In genomic region chr3:184275302-184275701, GRCh38 we compare ENCODE assay signal across 22 cellular contexts. TPM values are rescaled to one million over a fixed set of nuclear protein-coding genes. Genes with fewer than 3 reads are reported as not detected.
DNase-seq lines count a peak whose midpoint lies in the region; ATAC-seq, FAIRE-seq and TF ChIP-seq lines count a peak whose summit lies in the region.
"Had no signal": no experiment of that assay in that cellular context is flagged by ENCODE, and none has a peak within 500 bp of the region (broad histone marks: within the 10 kb centered on the region; RNA-seq: fewer than 3 reads in every experiment).

No MANE protein-coding gene starts in this region.

- H3K27ac Mint-ChIP-seq in progenitor cell of endocrine pancreas, result no peak overlapping the region
- no peak overlapping the region for H3K27ac Mint-ChIP-seq in activated CD8-positive, alpha-beta T cell treated with anti-CD3 and anti-CD28 coated beads, Interleukin-2, amount 10 ng/mL, durations not matched to agents 7 days and 5 days
- H3K27ac Mint-ChIP-seq: activated CD8-positive, alpha-beta T cell treated with anti-CD3 and anti-CD28 coated beads for 36 hours; T-helper 1 cell treated with Interleukin-12 subunit alpha and Interleukin-12 subunit beta and Interleukin-4 antibody, amounts not matched to agents 30 μg/mL and 1 μg/mL, for 36 hours had no signal

- no peak overlapping the region for H3K9ac ChIP-seq in HUES6 (ENCODE audit: low read length)
- no peak overlapping the region for H3K9ac ChIP-seq in K562 (ENCODE audit: insufficient read depth in 1 of 2, low read depth in 2 of 2, low read length in 2 of 2)
- H3K9ac ChIP-seq in iPS-20b (ENCODE audit: low read depth, low read length), result no peak overlapping the region

- H3K27ac ChIP-seq in HUES6 (ENCODE audit: low read depth, low read length), result no peak overlapping the region
- H3K27ac ChIP-seq in K562 (ENCODE audit: extremely low read depth, low read depth, low read length), result no peak overlapping the region
- H3K27ac ChIP-seq in iPS-20b (ENCODE audit: low read length), result no peak overlapping the region
- H3K27ac ChIP-seq in coronary artery, result no peak overlapping the region
- H3K27ac ChIP-seq: esophagus squamous epithelium, left lung, transverse colon, VCaP had no signal

- BruUV-seq in K562 (replicated peaks; lab: Mats Ljungman, UMichigan), result no TSS peak

- H3K4me1 ChIP-seq in HUES6 (ENCODE audit: control insufficient read depth, insufficient read depth, low read length), result peaks cover 4% of the 10 kb centered on the region; the same call in 1 of the 2 replicates
- H3K4me1 ChIP-seq in K562 (replicated peaks in 1 of 2; ENCODE audit: control insufficient read depth in 2 of 2, insufficient read depth in 2 of 2, low read length in 2 of 2), result peaks cover 0 to 8% of the 10 kb centered on the region in 2 experiments; a peak in 1 of 5 replicates
- H3K4me1 ChIP-seq in iPS-20b (ENCODE audit: insufficient read depth, low read length), result no peaks in the 10 kb centered on the region
- H3K4me1 ChIP-seq: left lung, transverse colon had no signal

- POLR2A ChIA-PET in K562 (lab: Yijun Ruan, JAX), result no interaction called here
- POLR2A ChIA-PET in activated CD8-positive, alpha-beta T cell treated with anti-CD3 and anti-CD28 coated beads, Interleukin-2, amount 10 ng/mL, durations not matched to agents 7 days and 5 days (lab: Charles Lee), result no interaction called here

- peaks cover 58% of the 10 kb centered on the region for H3K27me3 ChIP-seq in HUES6 (ENCODE audit: control insufficient read depth, insufficient read depth, low read length)
- peaks cover 37 to 43% of the 10 kb centered on the region in 2 experiments for H3K27me3 ChIP-seq in K562 (ENCODE audit: control insufficient read depth in 2 of 2, insufficient read depth in 2 of 2, low read length in 2 of 2)
- H3K27me3 ChIP-seq in iPS-20b (ENCODE audit: insufficient read depth, low read length), result peaks cover 62% of the 10 kb centered on the region

- CTCF ChIA-PET in K562 (lab: Yijun Ruan, JAX; ENCODE audit: low intra/inter-chr PET ratio), result no interaction called here
- CTCF ChIA-PET in activated CD8-positive, alpha-beta T cell treated with anti-CD3 and anti-CD28 coated beads, Interleukin-2, amount 10 ng/mL, durations not matched to agents 7 days and 5 days (lab: Charles Lee), result no interaction called here

- ATAC-seq in K562, result no peak; the same call in 2 of the 3 replicates
- ATAC-seq in activated CD8-positive, alpha-beta T cell treated with anti-CD3 and anti-CD28 coated beads, Interleukin-2, amount 10 ng/mL, durations not matched to agents 7 days and 5 days, result no peak
- no peak for ATAC-seq in HG02884 (IDR thresholded peaks at IDR 0.05; ENCODE audit: unreplicated experiment)
- ATAC-seq: activated CD8-positive, alpha-beta T cell treated with anti-CD3 and anti-CD28 coated beads for 36 hours; left lung; mucosa of descending colon had no signal

- peaks cover 2% of the 10 kb centered on the region for H3K4me1 Mint-ChIP-seq in progenitor cell of endocrine pancreas (ENCODE audit: low read depth)
- H3K4me1 Mint-ChIP-seq in activated CD8-positive, alpha-beta T cell treated with anti-CD3 and anti-CD28 coated beads, Interleukin-2, amount 10 ng/mL, durations not matched to agents 7 days and 5 days (ENCODE audit: low read depth), result no peaks in the 10 kb centered on the region

- no peaks in the 10 kb centered on the region for H3K9me3 ChIP-seq in HUES6 (ENCODE audit: control insufficient read depth, insufficient read depth, low read depth, low read length)
- no peaks in the 10 kb centered on the region for H3K9me3 ChIP-seq in K562 (replicated peaks; ENCODE audit: control insufficient read depth, insufficient read depth, low read depth, low read length)
- H3K9me3 ChIP-seq in iPS-20b (ENCODE audit: insufficient read depth, low read depth, low read length), result no peaks in the 10 kb centered on the region
- H3K9me3 ChIP-seq: esophagus squamous epithelium, left lung, mucosa of descending colon, transverse colon had no signal

- 36% methylated on average over 13 of the region's 13 CpGs for WGBS in K562 (ENCODE audit: insufficient coverage, low coverage, missing lambda C conversion rate)

- in situ Hi-C loops in K562 (cut with MboI), result no loop called here

- no peaks in the 10 kb centered on the region; the same call in 1 of the 2 replicates for H4K20me1 ChIP-seq in K562 (replicated peaks; ENCODE audit: control insufficient read depth, insufficient read depth, low read length)

- peaks cover 56% of the 10 kb centered on the region for H3K27me3 Mint-ChIP-seq in progenitor cell of endocrine pancreas
- H3K27me3 Mint-ChIP-seq in activated CD8-positive, alpha-beta T cell treated with anti-CD3 and anti-CD28 coated beads, Interleukin-2, amount 10 ng/mL, durations not matched to agents 7 days and 5 days (ENCODE audit: low read depth), result peaks cover 42% of the 10 kb centered on the region

- TF ChIP-seq CTCF in K562 (IDR thresholded peaks at IDR 0.05 in 2 of 3, conservative IDR thresholded peaks at IDR 0.05 in 1 of 3; ENCODE audit: insufficient read depth in 2 of 3, low read depth in 1 of 3, low read length in 3 of 3) (no peak), progenitor cell of endocrine pancreas (IDR thresholded peaks at IDR 0.05; ENCODE audit: unreplicated experiment) (no peak), coronary artery (IDR thresholded peaks at IDR 0.05) (no peak)

- peak overlapping the region; percentile 9 for H3K4me3 Mint-ChIP-seq in progenitor cell of endocrine pancreas (ENCODE audit: low read depth)
- H3K4me3 Mint-ChIP-seq in activated CD8-positive, alpha-beta T cell treated with anti-CD3 and anti-CD28 coated beads, Interleukin-2, amount 10 ng/mL, durations not matched to agents 7 days and 5 days, result no peak overlapping the region
- H3K4me3 Mint-ChIP-seq: activated CD8-positive, alpha-beta T cell treated with anti-CD3 and anti-CD28 coated beads for 36 hours; T-helper 1 cell treated with Interleukin-12 subunit alpha and Interleukin-12 subunit beta and Interleukin-4 antibody, amounts not matched to agents 30 μg/mL and 1 μg/mL, for 36 hours had no signal

- FAIRE-seq in K562 (lab: Jason Lieb, UNC), result no peak

- H3K4me3 ChIP-seq in HUES6 (ENCODE audit: low read depth, low read length), result peak overlapping the region; percentile 53
- H3K4me3 ChIP-seq in K562, result no peak overlapping the region
- H3K4me3 ChIP-seq in iPS-20b (ENCODE audit: low read length), result peak overlapping the region; percentile 53; the same call in 1 of the 2 replicates
- no peak overlapping the region for H3K4me3 ChIP-seq in coronary artery
- H3K4me3 ChIP-seq: left lung, mucosa of descending colon, transverse colon had no signal

- intact Hi-C loops in K562 (cut with micrococcal nuclease), result no loop called here

- DNase-seq in K562 (ENCODE audit: extremely low read depth in 1 of 4, low spot score in 3 of 4), result no peak
- DNase-seq in progenitor cell of endocrine pancreas (ENCODE audit: low spot score, unreplicated experiment), result no peak
- no peak for DNase-seq in activated CD8-positive, alpha-beta T cell treated with anti-CD3 and anti-CD28 coated beads, Interleukin-2, amount 10 ng/mL, durations not matched to agents 7 days and 5 days
- DNase-seq in coronary artery (ENCODE audit: low spot score), result no peak
- DNase-seq: activated CD8-positive, alpha-beta T cell treated with anti-CD3 and anti-CD28 coated beads for 36 hours; activated T-cell treated with anti-CD3 and anti-CD28 coated beads, Interleukin-2, amount 50 U/mL, for 48 hours; esophagus squamous epithelium; left lung; mucosa of descending colon; NCI-H1105; NCI-H524 treated with DMSO at 0.1 percent for 48 hours; occipital lobe; SIG-M5; stimulated activated naive CD4-positive, alpha-beta T cell treated with Interleukin-2 at 50 U/mL for 16 hours; transverse colon had no signal

- H3K9me1 ChIP-seq in K562 (ENCODE audit: control insufficient read depth, insufficient read depth, low read length), result no peaks in the 10 kb centered on the region

- H3K9me3 Mint-ChIP-seq in progenitor cell of endocrine pancreas (ENCODE audit: low read depth), result no peaks in the 10 kb centered on the region
- no peaks in the 10 kb centered on the region for H3K9me3 Mint-ChIP-seq in activated CD8-positive, alpha-beta T cell treated with anti-CD3 and anti-CD28 coated beads, Interleukin-2, amount 10 ng/mL, durations not matched to agents 7 days and 5 days (ENCODE audit: insufficient read depth)
- H3K9me3 Mint-ChIP-seq: activated CD8-positive, alpha-beta T cell treated with anti-CD3 and anti-CD28 coated beads for 36 hours; T-helper 1 cell treated with Interleukin-12 subunit alpha and Interleukin-12 subunit beta and Interleukin-4 antibody, amounts not matched to agents 30 μg/mL and 1 μg/mL, for 36 hours had no signal

- no peak for TF ChIP-seq RAD21 in K562 (CRISPR knock-in tag; conservative IDR thresholded peaks at IDR 0.05 in 1 of 2, IDR thresholded peaks at IDR 0.05 in 1 of 2)

- TF ChIP-seq POLR2A in K562 (conservative IDR thresholded peaks at IDR 0.05), result no peak

- no peaks in the 10 kb centered on the region for H3K36me3 Mint-ChIP-seq in progenitor cell of endocrine pancreas (ENCODE audit: insufficient read depth)
- H3K36me3 Mint-ChIP-seq in activated CD8-positive, alpha-beta T cell treated with anti-CD3 and anti-CD28 coated beads, Interleukin-2, amount 10 ng/mL, durations not matched to agents 7 days and 5 days (ENCODE audit: low read depth), result no peaks in the 10 kb centered on the region

- 0 out of 2 replicates have a peak overlapping the region, but pooled peaks have one; percentile 24 for H2AFZ ChIP-seq in K562 (ENCODE audit: low read depth, low read length)

- H3K36me3 ChIP-seq in HUES6 (ENCODE audit: control insufficient read depth, insufficient read depth, low read length) (no peaks in the 10 kb centered on the region), K562 (ENCODE audit: control insufficient read depth, insufficient read depth, low read length) (no peaks in the 10 kb centered on the region), iPS-20b (ENCODE audit: insufficient read depth, low read depth, low read length) (no peaks in the 10 kb centered on the region)
- H3K36me3 ChIP-seq: esophagus squamous epithelium, left lung, transverse colon had no signal

- no peaks in the 10 kb centered on the region for H3K79me2 ChIP-seq in K562 (ENCODE audit: control insufficient read depth, insufficient read depth, low read length)

- TF ChIP-seq EP300 in K562 (IDR thresholded peaks at IDR 0.05; ENCODE audit: low read length), result no peak

- no peak overlapping the region for H3K4me2 ChIP-seq in K562 (ENCODE audit: insufficient read depth, low read length)

RNA-seq across cellular contexts. Expression of gene ECE2, which starts 0.5 kb away (rescaled TPM):
- total RNA-seq in K562 (2011; cell fraction: chromatin; rRNA removed; ENCODE audit: low replicate concordance), result not detected in 2 replicates
- not detected in 2 replicates for total RNA-seq in K562 (2011; cell fraction: nucleolus; rRNA removed)
- total RNA-seq in K562 (2011; cell fraction: nucleoplasm; rRNA removed), result 0.15 TPM in 1 of 2 replicates, not detected in the other
- total RNA-seq in K562 (2014; rRNA removed) (not detected in 2 replicates), K562 (2014; rRNA removed; fragmentation: Illumina TruSeq; extraction: Trizol) (not detected in 2 replicates), K562 (2015; rRNA removed; fragmentation: Illumina TruSeq; extraction: Trizol) (not detected in 2 replicates), K562 (2021) (not detected in 2 replicates), progenitor cell of endocrine pancreas (not detected in 2 replicates)
- polyA plus RNA-seq in K562 (2011; rRNA removed) (not detected in 2 replicates), K562 (2014; fragmentation: Illumina TruSeq; extraction: Trizol) (not detected in 2 replicates), K562 (2014; fragmentation: Nextera tagmentation; extraction: Ambion mirVana) (not detected), K562 (2014; rRNA removed) (not detected in 2 replicates)
- polyA plus RNA-seq in K562 (2011; cell fraction: cytosol; rRNA removed), result 0.03 TPM in 1 of 2 replicates, not detected in the other
- 0.06 TPM in 1 of 2 replicates, not detected in the other for polyA plus RNA-seq in K562 (2011; cell fraction: nucleus; rRNA removed)
- polyA plus RNA-seq in K562 (2012), result not detected in 2 replicates
- not detected in 2 replicates for polyA minus RNA-seq in K562 (2011; rRNA and poly(A)+ RNA removed)
- polyA minus RNA-seq in K562 (2011; cell fraction: cytosol; rRNA and poly(A)+ RNA removed), result not detected in 2 replicates
- polyA minus RNA-seq in K562 (2011; cell fraction: nucleus; rRNA and poly(A)+ RNA removed), result not detected in 2 replicates
- not detected for total RNA-seq in activated CD8-positive, alpha-beta T cell treated with anti-CD3 and anti-CD28 coated beads, Interleukin-2, amount 10 ng/mL, durations not matched to agents 7 days and 5 days
- total RNA-seq: activated CD8-positive, alpha-beta T cell treated with anti-CD3 and anti-CD28 coated beads for 36 hours; esophagus squamous epithelium; glomerular endothelial cell; left lung; LHCN-M2; transverse colon had no signal

RNA-seq across cellular contexts. Expression of gene CAMK2N2, which starts 13.9 kb away (rescaled TPM):
- total RNA-seq in K562 (2011; cell fraction: chromatin; rRNA removed; ENCODE audit: low replicate concordance), result not detected in 2 replicates
- not detected in 2 replicates for total RNA-seq in K562 (2011; cell fraction: nucleolus; rRNA removed)
- not detected in 2 replicates for total RNA-seq in K562 (2011; cell fraction: nucleoplasm; rRNA removed)
- total RNA-seq in K562 (2014; rRNA removed), result 0.12 TPM in 1 of 2 replicates, not detected in the other
- not detected in 2 replicates for total RNA-seq in K562 (2014; rRNA removed; fragmentation: Illumina TruSeq; extraction: Trizol)
- total RNA-seq in K562 (2015; rRNA removed; fragmentation: Illumina TruSeq; extraction: Trizol), result not detected in 2 replicates
- total RNA-seq in K562 (2021), result 0.22 and 0.27 TPM in 2 replicates
- 0.05 and 0.08 TPM in 2 replicates for polyA plus RNA-seq in K562 (2011; rRNA removed)
- 0.10 and 0.18 TPM in 2 replicates for polyA plus RNA-seq in K562 (2011; cell fraction: cytosol; rRNA removed)
- 0.70 TPM in 1 of 2 replicates, not detected in the other for polyA plus RNA-seq in K562 (2011; cell fraction: nucleus; rRNA removed)
- 0.11 and 0.13 TPM in 2 replicates for polyA plus RNA-seq in K562 (2012)
- 0.12 and 0.26 TPM in 2 replicates for polyA plus RNA-seq in K562 (2014; fragmentation: Illumina TruSeq; extraction: Trizol)
- not detected for polyA plus RNA-seq in K562 (2014; fragmentation: Nextera tagmentation; extraction: Ambion mirVana)
- 0.11 TPM in 1 of 2 replicates, not detected in the other for polyA plus RNA-seq in K562 (2014; rRNA removed)
- 0.25 TPM in 1 of 2 replicates, not detected in the other for polyA minus RNA-seq in K562 (2011; rRNA and poly(A)+ RNA removed)
- not detected in 2 replicates for polyA minus RNA-seq in K562 (2011; cell fraction: cytosol; rRNA and poly(A)+ RNA removed)
- 0.27 TPM in 1 of 2 replicates, not detected in the other for polyA minus RNA-seq in K562 (2011; cell fraction: nucleus; rRNA and poly(A)+ RNA removed)
- total RNA-seq in progenitor cell of endocrine pancreas, result 1.3 and 1.4 TPM in 2 replicates
- not detected for total RNA-seq in activated CD8-positive, alpha-beta T cell treated with anti-CD3 and anti-CD28 coated beads, Interleukin-2, amount 10 ng/mL, durations not matched to agents 7 days and 5 days
- total RNA-seq: esophagus squamous epithelium, transverse colon had no signal

RNA-seq across cellular contexts. Expression of gene PSMD2, which starts 23.7 kb away (rescaled TPM):
- 569 and 758 TPM in 2 replicates for total RNA-seq in K562 (2011; cell fraction: chromatin; rRNA removed; ENCODE audit: low replicate concordance)
- 352 and 373 TPM in 2 replicates for total RNA-seq in K562 (2011; cell fraction: nucleolus; rRNA removed)
- 287 and 361 TPM in 2 replicates for total RNA-seq in K562 (2011; cell fraction: nucleoplasm; rRNA removed)
- 484 and 524 TPM in 2 replicates for total RNA-seq in K562 (2014; rRNA removed)
- total RNA-seq in K562 (2014; rRNA removed; fragmentation: Illumina TruSeq; extraction: Trizol), result 257 and 258 TPM in 2 replicates
- total RNA-seq in K562 (2015; rRNA removed; fragmentation: Illumina TruSeq; extraction: Trizol), result 297 and 320 TPM in 2 replicates
- 325 and 373 TPM in 2 replicates for total RNA-seq in K562 (2021)
- polyA plus RNA-seq in K562 (2011; rRNA removed), result 283 and 295 TPM in 2 replicates
- polyA plus RNA-seq in K562 (2011; cell fraction: cytosol; rRNA removed), result 315 and 469 TPM in 2 replicates
- polyA plus RNA-seq in K562 (2011; cell fraction: nucleus; rRNA removed), result 330 and 385 TPM in 2 replicates
- polyA plus RNA-seq in K562 (2012), result 320 and 409 TPM in 2 replicates
- polyA plus RNA-seq in K562 (2014; fragmentation: Illumina TruSeq; extraction: Trizol), result 313 and 341 TPM in 2 replicates
- polyA plus RNA-seq in K562 (2014; fragmentation: Nextera tagmentation; extraction: Ambion mirVana), result 100 to 1,000 TPM; 152 to 173 TPM
- 221 and 276 TPM in 2 replicates for polyA plus RNA-seq in K562 (2014; rRNA removed)
- polyA minus RNA-seq in K562 (2011; rRNA and poly(A)+ RNA removed), result 414 and 507 TPM in 2 replicates
- polyA minus RNA-seq in K562 (2011; cell fraction: cytosol; rRNA and poly(A)+ RNA removed), result 275 and 325 TPM in 2 replicates
- 117 and 180 TPM in 2 replicates for polyA minus RNA-seq in K562 (2011; cell fraction: nucleus; rRNA and poly(A)+ RNA removed)
- total RNA-seq in progenitor cell of endocrine pancreas, result 259 and 269 TPM in 2 replicates
- 100 to 1,000 TPM; 207 to 209 TPM for total RNA-seq in activated CD8-positive, alpha-beta T cell treated with anti-CD3 and anti-CD28 coated beads, Interleukin-2, amount 10 ng/mL, durations not matched to agents 7 days and 5 days

RNA-seq across cellular contexts. Expression of gene EEF1AKMT4, which starts 25.8 kb away (rescaled TPM):
- 5.5 and 16.7 TPM in 2 replicates for total RNA-seq in K562 (2011; cell fraction: chromatin; rRNA removed; ENCODE audit: low replicate concordance)
- total RNA-seq in K562 (2011; cell fraction: nucleolus; rRNA removed), result 18.0 and 19.9 TPM in 2 replicates
- total RNA-seq in K562 (2011; cell fraction: nucleoplasm; rRNA removed), result 14.8 and 19.7 TPM in 2 replicates
- total RNA-seq in K562 (2014; rRNA removed) (24.5 and 29.6 TPM in 2 replicates), K562 (2014; rRNA removed; fragmentation: Illumina TruSeq; extraction: Trizol) (8.7 and 10.3 TPM in 2 replicates), K562 (2015; rRNA removed; fragmentation: Illumina TruSeq; extraction: Trizol) (11.5 and 11.6 TPM in 2 replicates), K562 (2021) (16.8 and 17.0 TPM in 2 replicates), progenitor cell of endocrine pancreas (3.9 and 4.5 TPM in 2 replicates)
- polyA plus RNA-seq in K562 (2011; rRNA removed) (18.9 and 22.4 TPM in 2 replicates), K562 (2014; fragmentation: Illumina TruSeq; extraction: Trizol) (15.8 and 19.5 TPM in 2 replicates), K562 (2014; fragmentation: Nextera tagmentation; extraction: Ambion mirVana) (10 to 100 TPM; 47.4 to 49.4 TPM), K562 (2014; rRNA removed) (27.1 and 27.7 TPM in 2 replicates)
- 46.0 and 68.4 TPM in 2 replicates for polyA plus RNA-seq in K562 (2011; cell fraction: cytosol; rRNA removed)
- 17.7 and 18.3 TPM in 2 replicates for polyA plus RNA-seq in K562 (2011; cell fraction: nucleus; rRNA removed)
- polyA plus RNA-seq in K562 (2012), result 13.2 and 17.4 TPM in 2 replicates
- 13.2 and 19.6 TPM in 2 replicates for polyA minus RNA-seq in K562 (2011; rRNA and poly(A)+ RNA removed)
- 7.8 and 11.6 TPM in 2 replicates for polyA minus RNA-seq in K562 (2011; cell fraction: cytosol; rRNA and poly(A)+ RNA removed)
- 11.4 and 15.1 TPM in 2 replicates for polyA minus RNA-seq in K562 (2011; cell fraction: nucleus; rRNA and poly(A)+ RNA removed)
- 1 to 10 TPM; 4.5 to 4.7 TPM for total RNA-seq in activated CD8-positive, alpha-beta T cell treated with anti-CD3 and anti-CD28 coated beads, Interleukin-2, amount 10 ng/mL, durations not matched to agents 7 days and 5 days

RNA-seq across cellular contexts. Expression of gene ALG3, which starts 26.5 kb away (rescaled TPM):
- 121 and 277 TPM in 2 replicates for total RNA-seq in K562 (2011; cell fraction: chromatin; rRNA removed; ENCODE audit: low replicate concordance)
- total RNA-seq in K562 (2011; cell fraction: nucleolus; rRNA removed), result 275 and 294 TPM in 2 replicates
- 247 and 308 TPM in 2 replicates for total RNA-seq in K562 (2011; cell fraction: nucleoplasm; rRNA removed)
- total RNA-seq in K562 (2014; rRNA removed) (80.1 and 93.3 TPM in 2 replicates), K562 (2014; rRNA removed; fragmentation: Illumina TruSeq; extraction: Trizol) (34.4 and 39.9 TPM in 2 replicates), K562 (2015; rRNA removed; fragmentation: Illumina TruSeq; extraction: Trizol) (47.5 and 48.2 TPM in 2 replicates), K562 (2021) (107 and 110 TPM in 2 replicates), progenitor cell of endocrine pancreas (34.5 and 35.3 TPM in 2 replicates)
- polyA plus RNA-seq in K562 (2011; rRNA removed) (85.8 and 106 TPM in 2 replicates), K562 (2014; fragmentation: Illumina TruSeq; extraction: Trizol) (103 and 120 TPM in 2 replicates), K562 (2014; fragmentation: Nextera tagmentation; extraction: Ambion mirVana) (10 to 100 TPM; 37.5 to 41.1 TPM), K562 (2014; rRNA removed) (81.0 and 81.3 TPM in 2 replicates)
- 225 and 291 TPM in 2 replicates for polyA plus RNA-seq in K562 (2011; cell fraction: cytosol; rRNA removed)
- 181 and 255 TPM in 2 replicates for polyA plus RNA-seq in K562 (2011; cell fraction: nucleus; rRNA removed)
- polyA plus RNA-seq in K562 (2012), result 84.6 and 84.9 TPM in 2 replicates
- polyA minus RNA-seq in K562 (2011; rRNA and poly(A)+ RNA removed), result 146 and 213 TPM in 2 replicates
- 102 and 118 TPM in 2 replicates for polyA minus RNA-seq in K562 (2011; cell fraction: cytosol; rRNA and poly(A)+ RNA removed)
- polyA minus RNA-seq in K562 (2011; cell fraction: nucleus; rRNA and poly(A)+ RNA removed), result 125 and 146 TPM in 2 replicates
- 10 to 100 TPM; 38.1 to 43.8 TPM for total RNA-seq in activated CD8-positive, alpha-beta T cell treated with anti-CD3 and anti-CD28 coated beads, Interleukin-2, amount 10 ng/mL, durations not matched to agents 7 days and 5 days

Comparison
In these comparisons a context has a peak if more than half of its experiments do, and no peak if none do; other contexts are left out.
1. H3K4me3 ChIP-seq: peak in HUES6 (single experiment) and iPS-20b (single experiment); none in K562 (single experiment) and coronary artery (single experiment).